In the genomic region with DNA sequence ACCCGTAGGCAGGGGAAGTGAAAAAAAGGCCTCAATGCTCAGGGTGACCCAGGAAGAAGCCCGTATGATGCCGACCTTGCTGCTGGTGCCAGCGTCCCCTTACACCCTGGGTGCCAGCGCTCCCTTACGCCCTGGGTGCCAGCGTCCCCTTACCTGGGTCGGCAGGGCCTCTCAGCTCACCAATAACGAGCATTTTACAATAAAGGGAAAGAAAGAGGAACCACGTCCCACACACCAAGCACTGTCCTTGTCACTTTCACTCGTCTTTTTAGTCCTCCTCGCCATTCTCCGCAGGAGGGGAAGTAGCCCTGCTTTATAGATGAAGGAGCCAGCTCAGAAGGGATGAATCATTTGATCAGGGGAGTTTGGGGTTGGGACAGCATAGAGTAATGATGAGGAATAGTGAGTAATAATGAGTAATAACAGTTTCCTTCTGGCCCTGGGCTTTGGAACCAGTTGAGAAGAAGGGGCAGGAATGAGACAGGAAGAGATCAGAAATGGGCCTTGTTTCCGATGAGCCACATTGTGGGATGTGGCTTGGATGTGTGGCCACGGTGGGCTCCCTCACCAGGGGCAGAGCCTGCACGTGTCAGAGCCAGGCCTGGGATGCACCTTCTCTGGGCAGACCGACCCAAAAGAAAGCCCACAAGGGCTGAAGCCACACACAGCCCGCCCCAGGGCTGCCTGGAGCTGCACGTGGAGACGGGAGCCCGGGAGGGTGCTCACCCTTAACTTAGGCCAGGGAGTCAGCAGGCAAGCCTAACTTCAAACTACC, we compare ENCODE assay signal across 8 cellular contexts.
DNase-seq lines count a peak whose midpoint lies in the region; ATAC-seq lines count a peak whose summit lies in the region.

No MANE protein-coding gene starts in this region.

- DNase-seq in CD1c-positive myeloid dendritic cell (ENCODE audit: extremely low spot score), result peak; percentile 94
- DNase-seq in LoVo (ENCODE audit: low spot score), result peak; percentile 15
- peak; percentile 73 for DNase-seq in adipocyte (ENCODE audit: low read depth)
- peak; percentile 52 for DNase-seq in natural killer cell treated with Interleukin-12 subunit alpha and Interleukin-12 subunit beta and Interleukin-15 and Interleukin-18, amount 100 ng/mL, for 72 hours (ENCODE audit: low spot score)
- no peak for DNase-seq in Right ventricle myocardium superior
- no peak for DNase-seq in NCI-H1105 (lab: John Stamatoyannopoulos, UW)

- H3K9me3 Mint-ChIP-seq in natural killer cell treated with Interleukin-12 subunit alpha and Interleukin-12 subunit beta and Interleukin-15 and Interleukin-18, amount 100 ng/mL, for 72 hours, result peaks cover 3% of the 10 kb centered on the region

- H3K4me3 Mint-ChIP-seq in natural killer cell treated with Interleukin-12 subunit alpha and Interleukin-12 subunit beta and Interleukin-15 and Interleukin-18, amount 100 ng/mL, for 72 hours, result peak overlapping the region; percentile 20

- ATAC-seq in natural killer cell treated with Interleukin-12 subunit alpha and Interleukin-12 subunit beta and Interleukin-15 and Interleukin-18, amount 100 ng/mL, for 72 hours, result peak; percentile 85 to 89
- no peak for ATAC-seq in GM21423 (IDR thresholded peaks at IDR 0.05; ENCODE audit: unreplicated experiment)
- ATAC-seq in HG03571 (IDR thresholded peaks at IDR 0.05; ENCODE audit: unreplicated experiment), result no peak
- no peak for ATAC-seq in Right ventricle myocardium superior (ENCODE audit: poor library complexity)

- H3K4me1 Mint-ChIP-seq in natural killer cell treated with Interleukin-12 subunit alpha and Interleukin-12 subunit beta and Interleukin-15 and Interleukin-18, amount 100 ng/mL, for 72 hours (ENCODE audit: low read depth in 2 of 2), result peaks cover 8 to 24% of the 10 kb centered on the region in 2 donors

- intact Hi-C loops in Right ventricle myocardium superior (cut with DNase I), result no loop called here

- H3K36me3 ChIP-seq in adipocyte (ENCODE audit: control insufficient read depth, insufficient read depth, low read length, severe bottlenecking), result no peaks in the 10 kb centered on the region

- peaks cover 1% of the 10 kb centered on the region for H3K9me3 ChIP-seq in adipocyte (ENCODE audit: control insufficient read depth, low read length)

- H3K27me3 Mint-ChIP-seq in natural killer cell treated with Interleukin-12 subunit alpha and Interleukin-12 subunit beta and Interleukin-15 and Interleukin-18, amount 100 ng/mL, for 72 hours, result no peaks in the 10 kb centered on the region

- H3K27ac Mint-ChIP-seq in natural killer cell treated with Interleukin-12 subunit alpha and Interleukin-12 subunit beta and Interleukin-15 and Interleukin-18, amount 100 ng/mL, for 72 hours, result peak overlapping the region; percentile 19 to 63

- no peaks in the 10 kb centered on the region for H3K27me3 ChIP-seq in adipocyte (replicated peaks; ENCODE audit: control insufficient read depth, insufficient read depth, low read length)

- peak overlapping the region; percentile 48 for H3K4me3 ChIP-seq in adipocyte (ENCODE audit: low read length)

- H3K4me1 ChIP-seq in adipocyte (ENCODE audit: control insufficient read depth, insufficient read depth, low read length), result peaks cover 44% of the 10 kb centered on the region

- H3K9ac ChIP-seq in adipocyte (ENCODE audit: low read length), result peak overlapping the region; percentile 73

- H3K36me3 Mint-ChIP-seq in natural killer cell treated with Interleukin-12 subunit alpha and Interleukin-12 subunit beta and Interleukin-15 and Interleukin-18, amount 100 ng/mL, for 72 hours, result peaks cover 9% of the 10 kb centered on the region

Comparison
In these comparisons a context has a peak if more than half of its experiments do, and no peak if none do; other contexts are left out.
1. DNase-seq: peak in CD1c-positive myeloid dendritic cell (single experiment), LoVo (single experiment), adipocyte (single experiment) and natural killer cell treated with Interleukin-12 subunit alpha and Interleukin-12 subunit beta and Interleukin-15 and Interleukin-18, amount 100 ng/mL, for 72 hours (single experiment); none in Right ventricle myocardium superior (single experiment) and NCI-H1105 (single experiment).
2. ATAC-seq: peak in natural killer cell treated with Interleukin-12 subunit alpha and Interleukin-12 subunit beta and Interleukin-15 and Interleukin-18, amount 100 ng/mL, for 72 hours (2 of 2); none in GM21423 (single experiment), HG03571 (single experiment) and Right ventricle myocardium superior (single experiment).